Comparison of ENCODE assay signal across 1 cellular context in genomic region chr14:99764222-99764706, GRCh38.
TF ChIP-seq lines count a peak whose summit lies in the region.

No MANE protein-coding gene starts in this region.

TF ChIP-seq in H1, 55 proteins besides CTCF, POLR2A, EP300 and RAD21:
- TF ChIP-seq GABPA (IDR thresholded peaks at IDR 0.05; ENCODE audit: borderline replicate concordance, insufficient read depth, low read length), result no peak
- TF ChIP-seq CEBPB (IDR thresholded peaks at IDR 0.05; ENCODE audit: low read depth, low read length), result no peak
- no peak for TF ChIP-seq GTF2F1 (IDR thresholded peaks at IDR 0.05; ENCODE audit: borderline replicate concordance, low read depth, low read length)
- no peak for TF ChIP-seq RFX5 (IDR thresholded peaks at IDR 0.05; ENCODE audit: borderline replicate concordance, low read depth, low read length)
- TF ChIP-seq SRF (IDR thresholded peaks at IDR 0.05; ENCODE audit: low read depth, low read length), result no peak
- TF ChIP-seq FOSL1 (IDR thresholded peaks at IDR 0.05; ENCODE audit: insufficient read depth, low read depth, low read length), result no peak
- TF ChIP-seq SIRT6 (IDR thresholded peaks at IDR 0.05; ENCODE audit: low read length), result no peak
- no peak for TF ChIP-seq ASH2L (IDR thresholded peaks at IDR 0.05; ENCODE audit: low read length)
- TF ChIP-seq TBP (IDR thresholded peaks at IDR 0.05; ENCODE audit: low read depth, low read length), result no peak
- TF ChIP-seq ATF2 (IDR thresholded peaks at IDR 0.05; ENCODE audit: low read length), result no peak
- no peak for TF ChIP-seq SP2 (IDR thresholded peaks at IDR 0.05; ENCODE audit: low read length)
- TF ChIP-seq SIX5 (IDR thresholded peaks at IDR 0.05; ENCODE audit: low read depth, low read length), result no peak
- TF ChIP-seq TAF1 (IDR thresholded peaks at IDR 0.05; ENCODE audit: low read depth, low read length), result no peak
- TF ChIP-seq POU5F1 (IDR thresholded peaks at IDR 0.05; ENCODE audit: low read depth, low read length), result no peak
- no peak for TF ChIP-seq NRF1 (IDR thresholded peaks at IDR 0.05; ENCODE audit: low read depth, low read length)
- TF ChIP-seq KDM5A (IDR thresholded peaks at IDR 0.05; ENCODE audit: low read length), result no peak
- no peak for TF ChIP-seq SP4 (IDR thresholded peaks at IDR 0.05; ENCODE audit: low read length)
- no peak for TF ChIP-seq RBBP5 (IDR thresholded peaks at IDR 0.05; ENCODE audit: borderline replicate concordance, low read depth, low read length)
